1 cellular context compared by ENCODE assay signal in genomic region chr6:70396796-70397729, GRCh38.
TF ChIP-seq lines count a peak whose summit lies in the region.

No MANE protein-coding gene starts in this region.

TF ChIP-seq in H1, 55 proteins besides CTCF, POLR2A, EP300 and RAD21 (continued from another document):
- no peak for TF ChIP-seq CREB1 (IDR thresholded peaks at IDR 0.05)
- no peak for TF ChIP-seq USF2 (IDR thresholded peaks at IDR 0.05; ENCODE audit: low read length)
- TF ChIP-seq MAFK (IDR thresholded peaks at IDR 0.05; ENCODE audit: low read depth, low read length): no peak
- no peak for TF ChIP-seq POLR2AphosphoS5 (IDR thresholded peaks at IDR 0.05; ENCODE audit: low read depth, low read length)
- TF ChIP-seq POU5F1 (IDR thresholded peaks at IDR 0.05; ENCODE audit: low read depth, low read length): no peak
- no peak for TF ChIP-seq JUN (IDR thresholded peaks at IDR 0.05; ENCODE audit: low read depth, low read length)
- no peak for TF ChIP-seq TBP (IDR thresholded peaks at IDR 0.05; ENCODE audit: low read depth, low read length)
- TF ChIP-seq RBBP5 (IDR thresholded peaks at IDR 0.05; ENCODE audit: borderline replicate concordance, low read depth, low read length): no peak
- no peak for TF ChIP-seq BACH1 (IDR thresholded peaks at IDR 0.05; ENCODE audit: low read length)
- TF ChIP-seq TAF1 (IDR thresholded peaks at IDR 0.05; ENCODE audit: low read depth, low read length): no peak
- TF ChIP-seq RFX5 (IDR thresholded peaks at IDR 0.05; ENCODE audit: borderline replicate concordance, low read depth, low read length): no peak
- TF ChIP-seq ASH2L (IDR thresholded peaks at IDR 0.05; ENCODE audit: low read length): no peak
